Comparison of ENCODE assay signal across 25 cellular contexts in the genomic region with DNA sequence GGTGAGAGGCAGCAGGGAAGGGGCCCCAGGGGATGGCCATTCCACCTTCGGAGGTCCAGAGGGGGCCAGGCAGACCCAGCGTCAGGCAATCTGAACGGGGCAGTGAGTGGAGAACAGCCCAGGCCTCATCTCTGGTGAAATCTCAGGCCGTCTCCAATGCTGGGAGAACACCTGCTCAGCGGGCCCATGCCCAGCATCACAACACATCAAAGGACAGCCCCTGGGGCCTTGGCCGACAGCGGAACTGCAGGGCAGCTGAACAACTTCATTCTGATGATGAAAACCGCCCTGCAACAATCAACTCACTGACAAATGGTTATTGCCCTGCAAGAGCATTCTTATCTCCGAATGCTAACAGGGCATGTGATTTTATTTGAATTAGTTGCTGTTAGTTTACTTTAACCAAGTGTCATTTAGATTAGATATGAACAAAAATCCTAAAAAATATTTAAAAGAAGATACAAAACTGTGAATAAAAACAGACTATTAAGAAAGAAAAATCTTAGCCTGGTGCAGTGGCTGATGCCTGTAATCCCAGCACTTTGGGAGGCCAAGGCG. TPM values are rescaled to one million over a fixed set of nuclear protein-coding genes. Genes with fewer than 3 reads are reported as not detected.
DNase-seq lines count a peak whose midpoint lies in the region; ATAC-seq and TF ChIP-seq lines count a peak whose summit lies in the region.
"Had no signal": no experiment of that assay in that cellular context is flagged by ENCODE, and none has a peak within 500 bp of the region (broad histone marks: within the 10 kb centered on the region; RNA-seq: fewer than 3 reads in every experiment).

No MANE protein-coding gene starts in this region.

- TF ChIP-seq CTCF in SK-N-SH (IDR thresholded peaks at IDR 0.05) (no peak), RWPE1 (conservative IDR thresholded peaks at IDR 0.05; ENCODE audit: low read depth) (no peak), hepatocyte (IDR thresholded peaks at IDR 0.05; ENCODE audit: poor library complexity) (no peak), upper lobe of right lung (IDR thresholded peaks at IDR 0.05) (no peak), right atrium auricular region (IDR thresholded peaks at IDR 0.05) (no peak)

- H3F3A ChIP-seq in SK-N-SH (replicated peaks; ENCODE audit: insufficient read depth), result no peaks in the 10 kb centered on the region

- no peak overlapping the region for H3K9ac ChIP-seq in SK-N-SH

- 46% methylated on average over 5 of the region's 10 CpGs for WGBS in SK-N-SH (ENCODE audit: low lambda C conversion rate)
- 25% methylated on average over 10 of the region's 10 CpGs for WGBS in hepatocyte (ENCODE audit: low lambda C conversion rate, missing lambda C conversion rate)

- H3K79me2 ChIP-seq in SK-N-SH (ENCODE audit: insufficient read depth) (no peaks in the 10 kb centered on the region), hepatocyte (no peaks in the 10 kb centered on the region)

- H3K4me1 ChIP-seq in SK-N-SH (ENCODE audit: control insufficient read depth in 1 of 2, insufficient read depth in 2 of 2, low read depth in 1 of 2, low read length in 1 of 2), result no peaks in the 10 kb centered on the region; a peak in 1 of 4 replicates
- peaks cover 6% of the 10 kb centered on the region for H3K4me1 ChIP-seq in hepatocyte (ENCODE audit: insufficient read depth)
- H3K4me1 ChIP-seq in upper lobe of right lung, result peaks cover 19% of the 10 kb centered on the region
- H3K4me1 ChIP-seq in right atrium auricular region, result peaks cover 0 to 7% of the 10 kb centered on the region in 2 donors
- H3K4me1 ChIP-seq: colonic mucosa had no signal

- H3K27ac ChIP-seq in SK-N-SH (ENCODE audit: low read depth in 2 of 2, low read length in 1 of 2), result no peak overlapping the region
- peak overlapping the region; percentile 99 for H3K27ac ChIP-seq in RWPE1
- H3K27ac ChIP-seq in hepatocyte, result no peak overlapping the region
- H3K27ac ChIP-seq in upper lobe of right lung, result no peak overlapping the region
- H3K27ac ChIP-seq in right atrium auricular region, result no peak overlapping the region
- H3K27ac ChIP-seq: colonic mucosa, epithelial cell of prostate, ovary, PC-9, suprapubic skin had no signal

- DNase-seq in SK-N-SH, result no peak
- DNase-seq in RWPE1 (ENCODE audit: low spot score), result no peak
- DNase-seq in hepatocyte (ENCODE audit: low spot score), result peak; percentile 68
- peak; percentile 38 for DNase-seq in upper lobe of right lung
- no peak for DNase-seq in right atrium auricular region (ENCODE audit: low spot score)
- no peak for DNase-seq in NCI-H1436 treated with DMSO at 0.1 percent for 48 hours (lab: John Stamatoyannopoulos, UW)
- DNase-seq: activated CD4-positive, alpha-beta T cell treated with anti-CD3 and anti-CD28 coated beads for 4 hours; activated T-cell treated with anti-CD3 and anti-CD28 coated beads for 4 hours; anterior cingulate cortex; CD4-positive, alpha-beta memory T cell; colonic mucosa; effector CD8-positive, alpha-beta T cell; hippocampal formation; mammary epithelial cell; NCI-H1694 treated with DMSO at 0.1 percent for 48 hours; NCI-H524 treated with DMSO at 0.1 percent for 48 hours; ovary; PC-9; stimulated activated naive CD4-positive, alpha-beta T cell treated with Interleukin-2 at 50 U/mL for 16 hours had no signal

- H3K27me3 ChIP-seq in SK-N-SH (ENCODE audit: insufficient read depth), result no peaks in the 10 kb centered on the region
- no peaks in the 10 kb centered on the region for H3K27me3 ChIP-seq in hepatocyte
- no peaks in the 10 kb centered on the region for H3K27me3 ChIP-seq in upper lobe of right lung
- no peaks in the 10 kb centered on the region for H3K27me3 ChIP-seq in right atrium auricular region
- H3K27me3 ChIP-seq: ovary, suprapubic skin had no signal

- TF ChIP-seq RAD21 in SK-N-SH (IDR thresholded peaks at IDR 0.05; ENCODE audit: low read length), result no peak

- H3K36me3 ChIP-seq in SK-N-SH (replicated peaks in 1 of 2; ENCODE audit: control insufficient read depth in 1 of 2, insufficient read depth in 2 of 2, low read length in 1 of 2) (no peaks in the 10 kb centered on the region), hepatocyte (replicated peaks; ENCODE audit: insufficient read depth, low read depth) (no peaks in the 10 kb centered on the region), upper lobe of right lung (no peaks in the 10 kb centered on the region), right atrium auricular region (no peaks in the 10 kb centered on the region)
- H3K36me3 ChIP-seq: colonic mucosa, ovary, suprapubic skin had no signal

- H4K20me1 ChIP-seq in SK-N-SH (ENCODE audit: insufficient read depth), result no peaks in the 10 kb centered on the region
- no peaks in the 10 kb centered on the region for H4K20me1 ChIP-seq in hepatocyte (ENCODE audit: insufficient read depth, poor library complexity, severe bottlenecking)

- TF ChIP-seq EP300 in SK-N-SH (IDR thresholded peaks at IDR 0.05; ENCODE audit: borderline replicate concordance in 1 of 2, low read depth in 1 of 2, low read length in 1 of 2), result no peak

- H3K4me3 ChIP-seq in SK-N-SH (ENCODE audit: low read depth in 2 of 2, low read length in 1 of 2) (no peak overlapping the region), hepatocyte (no peak overlapping the region), upper lobe of right lung (no peak overlapping the region), right atrium auricular region (no peak overlapping the region)
- H3K4me3 ChIP-seq: colonic mucosa, ovary, PC-9, suprapubic skin had no signal

- intact Hi-C loops in upper lobe of right lung (cut with DNase I), result no loop called here

- CTCF ChIA-PET in SK-N-SH (lab: Yijun Ruan, JAX), result interaction anchor here (1.3 to 1.5 kb wide), 2 partner anchors 19 to 156 kb away, joined by 4 read pairs; no protein-coding TSS in a partner anchor
- CTCF ChIA-PET in RWPE1 (lab: Yijun Ruan, JAX), result interaction anchor here (0.6 kb wide), 1 partner anchor 19 kb away, joined by 4 read pairs; no protein-coding TSS in a partner anchor

- H3K9me2 ChIP-seq in SK-N-SH (no peaks in the 10 kb centered on the region), hepatocyte (replicated peaks; ENCODE audit: insufficient read depth) (no peaks in the 10 kb centered on the region)

- POLR2A ChIA-PET in SK-N-SH (lab: Yijun Ruan, JAX), result no interaction called here
- POLR2A ChIA-PET in RWPE1 (lab: Yijun Ruan, JAX; ENCODE audit: low non-redundant PET), result no interaction called here

- H3K4me2 ChIP-seq in SK-N-SH (no peak overlapping the region), hepatocyte (no peak overlapping the region)
- H3K4me2 ChIP-seq: PC-9 had no signal

- H2AFZ ChIP-seq in SK-N-SH (ENCODE audit: low read depth), result no peak overlapping the region
- H2AFZ ChIP-seq in hepatocyte, result no peak overlapping the region
- H2AFZ ChIP-seq: PC-9 had no signal

- H3K9me3 ChIP-seq in SK-N-SH, result no peaks in the 10 kb centered on the region
- H3K9me3 ChIP-seq in hepatocyte (ENCODE audit: low read depth), result no peaks in the 10 kb centered on the region
- H3K9me3 ChIP-seq in upper lobe of right lung, result no peaks in the 10 kb centered on the region
- H3K9me3 ChIP-seq in right atrium auricular region, result no peaks in the 10 kb centered on the region
- H3K9me3 ChIP-seq: colonic mucosa, ovary, suprapubic skin had no signal

- ATAC-seq in SK-N-SH treated with all-trans-retinoic acid at 6 μM for 48 hours (no peak), upper lobe of right lung (no peak), GM18511 (IDR thresholded peaks at IDR 0.05; ENCODE audit: unreplicated experiment) (no peak)
- ATAC-seq: activated naive CD4-positive, alpha-beta T cell treated with anti-CD3 and anti-CD28 coated beads, Interleukin-2, amount 50 U/mL, for 72 hours; Right ventricle myocardium inferior had no signal

TF ChIP-seq in SK-N-SH, 30 proteins besides CTCF, POLR2A, EP300 and RAD21:
- TF ChIP-seq GATA2 (CRISPR knock-in tag; IDR thresholded peaks at IDR 0.05) (peak; percentile 40), FOSL2 (IDR thresholded peaks at IDR 0.05; ENCODE audit: borderline replicate concordance, low read depth) (no peak)

TF ChIP-seq in SK-N-SH treated with all-trans-retinoic acid at 6 μM for 48 hours, 23 proteins besides CTCF, POLR2A, EP300 and RAD21:
- TF ChIP-seq, protein P1, sequence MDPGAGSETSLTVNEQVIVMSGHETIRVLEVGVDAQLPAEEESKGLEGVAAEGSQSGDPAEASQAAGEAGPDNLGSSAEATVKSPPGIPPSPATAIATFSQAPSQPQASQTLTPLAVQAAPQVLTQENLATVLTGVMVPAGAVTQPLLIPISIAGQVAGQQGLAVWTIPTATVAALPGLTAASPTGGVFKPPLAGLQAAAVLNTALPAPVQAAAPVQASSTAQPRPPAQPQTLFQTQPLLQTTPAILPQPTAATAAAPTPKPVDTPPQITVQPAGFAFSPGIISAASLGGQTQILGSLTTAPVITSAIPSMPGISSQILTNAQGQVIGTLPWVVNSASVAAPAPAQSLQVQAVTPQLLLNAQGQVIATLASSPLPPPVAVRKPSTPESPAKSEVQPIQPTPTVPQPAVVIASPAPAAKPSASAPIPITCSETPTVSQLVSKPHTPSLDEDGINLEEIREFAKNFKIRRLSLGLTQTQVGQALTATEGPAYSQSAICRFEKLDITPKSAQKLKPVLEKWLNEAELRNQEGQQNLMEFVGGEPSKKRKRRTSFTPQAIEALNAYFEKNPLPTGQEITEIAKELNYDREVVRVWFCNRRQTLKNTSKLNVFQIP (CRISPR knock-in tag; IDR thresholded peaks at IDR 0.05; ENCODE audit: borderline replicate concordance, low read depth), result no peak
- no peak for TF ChIP-seq ZFP3 (CRISPR knock-in tag; IDR thresholded peaks at IDR 0.05)
- no peak for TF ChIP-seq CSRNP3 (CRISPR knock-in tag; IDR thresholded peaks at IDR 0.05)
- no peak for TF ChIP-seq ZC3H10 (CRISPR knock-in tag; IDR thresholded peaks at IDR 0.05)
- no peak for TF ChIP-seq BACH2 (CRISPR knock-in tag; IDR thresholded peaks at IDR 0.05; ENCODE audit: borderline replicate concordance)
- no peak for TF ChIP-seq ZNF70 (CRISPR knock-in tag; IDR thresholded peaks at IDR 0.05)

RNA-seq across cellular contexts. Expression of gene CELSR1, which starts 14.6 kb away (rescaled TPM):
- polyA plus RNA-seq in SK-N-SH (2012; rRNA removed), result 1.8 and 5.0 TPM in 2 replicates
- polyA plus RNA-seq in SK-N-SH (2012; cell fraction: cytosol; rRNA removed), result 2.0 and 3.3 TPM in 2 replicates
- polyA plus RNA-seq in SK-N-SH (2012; cell fraction: nucleus; rRNA removed), result 4.3 and 5.2 TPM in 2 replicates
- 5.8 and 8.7 TPM in 2 replicates for total RNA-seq in hepatocyte
- 3.0 and 4.9 TPM in 2 replicates for polyA plus RNA-seq in hepatocyte
- total RNA-seq in upper lobe of right lung, result 53.5 TPM
- 1 to 10 TPM; 7.1 to 9.6 TPM for total RNA-seq in right atrium auricular region

Comparison
In these comparisons a context has a peak if more than half of its experiments do, and no peak if none do; other contexts are left out.
1. DNase-seq: peak in hepatocyte (single experiment) and upper lobe of right lung (single experiment); none in SK-N-SH (single experiment), RWPE1 (single experiment), right atrium auricular region (single experiment) and NCI-H1436 treated with DMSO at 0.1 percent for 48 hours (single experiment).